15 cellular contexts compared by ENCODE assay signal in genomic region chr19:45166723-45167252, GRCh38. TPM values are rescaled to one million over a fixed set of nuclear protein-coding genes. Genes with fewer than 3 reads are reported as not detected.
DNase-seq lines count a peak whose midpoint lies in the region; ATAC-seq, FAIRE-seq and TF ChIP-seq lines count a peak whose summit lies in the region.
"Had no signal": no experiment of that assay in that cellular context is flagged by ENCODE, and none has a peak within 500 bp of the region (broad histone marks: within the 10 kb centered on the region; RNA-seq: fewer than 3 reads in every experiment).

No MANE protein-coding gene starts in this region.

- peaks cover 9% of the 10 kb centered on the region for H3K27me3 Mint-ChIP-seq in activated naive CD4-positive, alpha-beta T cell treated with anti-CD3 and anti-CD28 coated beads, Interleukin-2, amount 10 ng/mL, durations not matched to agents 7 days and 5 days

- POLR2A ChIA-PET in H1 (lab: Charles Lee; ENCODE audit: partially characterized antibody) = interaction anchor here (1.1 to 3.7 kb wide), 4 partner anchors 9 to 262 kb away, joined by 3 to 21 read pairs (median 4); no protein-coding TSS in a partner anchor

- H3K36me3 Mint-ChIP-seq in activated naive CD4-positive, alpha-beta T cell treated with anti-CD3 and anti-CD28 coated beads, Interleukin-2, amount 10 ng/mL, durations not matched to agents 7 days and 5 days = peaks cover 9% of the 10 kb centered on the region

- no peaks in the 10 kb centered on the region for H3K23me2 ChIP-seq in H1 (ENCODE audit: low read depth, low read length)

- H3K23ac ChIP-seq in H1 (ENCODE audit: insufficient read length) = no peak overlapping the region

- H3K4me1 Mint-ChIP-seq in activated naive CD4-positive, alpha-beta T cell treated with anti-CD3 and anti-CD28 coated beads, Interleukin-2, amount 10 ng/mL, durations not matched to agents 7 days and 5 days = peaks cover 63% of the 10 kb centered on the region

- H2AK5ac ChIP-seq in H1 (ENCODE audit: low read depth, low read length) = no peak overlapping the region

- no peak overlapping the region; a peak in 2 of 7 replicates for H3K9ac ChIP-seq in H1 (replicated peaks in 1 of 4; ENCODE audit: extremely low read depth in 1 of 4, low read depth in 3 of 4, low read length in 3 of 4)

- H3K27ac ChIP-seq in H1 (ENCODE audit: low read depth, low read length) (no peak overlapping the region), osteoblast (ENCODE audit: low read depth, low read length) (no peak overlapping the region)
- H3K27ac ChIP-seq: body of pancreas had no signal

- H4K20me1 ChIP-seq in H1 (replicated peaks in 1 of 2; ENCODE audit: control insufficient read depth in 1 of 2, insufficient read depth in 2 of 2, low read length in 2 of 2) (peaks cover 0 to 10% of the 10 kb centered on the region in 2 experiments), osteoblast (ENCODE audit: insufficient read depth, low read length) (no peaks in the 10 kb centered on the region)

- no peaks in the 10 kb centered on the region for H3K9me3 Mint-ChIP-seq in activated naive CD4-positive, alpha-beta T cell treated with anti-CD3 and anti-CD28 coated beads, Interleukin-2, amount 10 ng/mL, durations not matched to agents 7 days and 5 days

- CTCF ChIA-PET in activated naive CD4-positive, alpha-beta T cell treated with anti-CD3 and anti-CD28 coated beads, Interleukin-2, amount 10 ng/mL, durations not matched to agents 7 days and 5 days (lab: Charles Lee) = interaction anchor here (1.0 kb wide), 1 partner anchor 24 kb away, joined by 3 read pairs; no protein-coding TSS in a partner anchor
- CTCF ChIA-PET in H1 (lab: Charles Lee; ENCODE audit: partially characterized antibody) = interaction anchor here (0.6 to 5.6 kb wide), 10 partner anchors 11 to 386 kb away, joined by 3 to 54 read pairs (median 6); partner anchors contain the start of genes BLOC1S3 and TRAPPC6A

- no peak for ATAC-seq in HG02970 (IDR thresholded peaks at IDR 0.05; ENCODE audit: low FRiP score, unreplicated experiment)
- ATAC-seq: body of pancreas had no signal

- no peak for TF ChIP-seq CTCF in H1 (IDR thresholded peaks at IDR 0.05; ENCODE audit: control extremely low read depth in 1 of 3, insufficient read depth in 1 of 3, low read depth in 1 of 3, low read length in 3 of 3)
- TF ChIP-seq CTCF in osteoblast (IDR thresholded peaks at IDR 0.05; ENCODE audit: extremely low read depth, low read depth, low read length) = no peak

- H4K8ac ChIP-seq in H1 (ENCODE audit: extremely low read depth, insufficient read depth, low read length) = 0 out of 2 replicates have a peak overlapping the region, but pooled peaks have one; percentile 4

- H4K5ac ChIP-seq in H1 (ENCODE audit: insufficient read length, low read depth, low read length) = no peak overlapping the region

- no peak overlapping the region for H2BK20ac ChIP-seq in H1 (ENCODE audit: low read length)

- H3K4me2 ChIP-seq in H1 (ENCODE audit: insufficient read depth in 1 of 2, low read depth in 2 of 2, low read length in 2 of 2) = no peak overlapping the region
- H3K4me2 ChIP-seq in osteoblast (ENCODE audit: insufficient read depth, low read length) = no peak overlapping the region

- H3K27ac Mint-ChIP-seq in activated naive CD4-positive, alpha-beta T cell treated with anti-CD3 and anti-CD28 coated beads, Interleukin-2, amount 10 ng/mL, durations not matched to agents 7 days and 5 days = peak overlapping the region; percentile 29

- no peak overlapping the region; the same call in 1 of the 2 replicates for H3K18ac ChIP-seq in H1 (ENCODE audit: extremely low read depth, low read length)

- no peak overlapping the region for H3K4ac ChIP-seq in H1 (replicated peaks; ENCODE audit: insufficient read length, low read depth, low read length)

- H3K56ac ChIP-seq in H1 (replicated peaks; ENCODE audit: insufficient read length, low read depth, low read length) = no peak overlapping the region

- no peak for TF ChIP-seq POLR2A in H1 (IDR thresholded peaks at IDR 0.05; ENCODE audit: control extremely low read depth in 1 of 2, low read depth in 2 of 2, low read length in 2 of 2)

- no peak overlapping the region; the same call in 1 of the 2 replicates for H2BK12ac ChIP-seq in H1 (ENCODE audit: low read depth, low read length)

- no peaks in the 10 kb centered on the region for H3K9me3 ChIP-seq in H1 (ENCODE audit: insufficient read depth in 2 of 2, low read depth in 1 of 2, low read length in 1 of 2)
- no peaks in the 10 kb centered on the region for H3K9me3 ChIP-seq in osteoblast (ENCODE audit: low read depth, low read length)
- H3K9me3 ChIP-seq: body of pancreas had no signal

- H2AFZ ChIP-seq in H1 (ENCODE audit: low read length) = no peak overlapping the region
- no peak overlapping the region for H2AFZ ChIP-seq in osteoblast (ENCODE audit: low read length)

- H2BK120ac ChIP-seq in H1 (replicated peaks; ENCODE audit: low read depth, low read length) = no peak overlapping the region

- H3K27me3 ChIP-seq in H1 (replicated peaks in 1 of 4; ENCODE audit: control insufficient read depth in 3 of 4, extremely low read depth in 1 of 4, insufficient read depth in 3 of 4, low read length in 3 of 4) = no peaks in the 10 kb centered on the region
- H3K27me3 ChIP-seq in osteoblast (ENCODE audit: insufficient read depth, low read length) = peaks cover 2% of the 10 kb centered on the region
- H3K27me3 ChIP-seq: body of pancreas had no signal

- H3K79me1 ChIP-seq in H1 (ENCODE audit: low read depth, low read length) = no peaks in the 10 kb centered on the region; the same call in 1 of the 2 replicates

- H2BK15ac ChIP-seq in H1 (ENCODE audit: low read length) = no peak overlapping the region

- no peak overlapping the region for H3K14ac ChIP-seq in H1 (ENCODE audit: insufficient read length)

- peak overlapping the region; percentile 47 for H4K91ac ChIP-seq in H1 (replicated peaks; ENCODE audit: insufficient read length, low read length)

- H3K36me3 ChIP-seq in H1 (ENCODE audit: control insufficient read depth in 2 of 4, insufficient read depth in 4 of 4, low read length in 3 of 4) (no peaks in the 10 kb centered on the region), osteoblast (ENCODE audit: insufficient read depth, low read length) (no peaks in the 10 kb centered on the region)

- H3K79me2 ChIP-seq in H1 (ENCODE audit: control insufficient read depth in 1 of 2, insufficient read depth in 2 of 2, low read length in 2 of 2) (no peaks in the 10 kb centered on the region), osteoblast (ENCODE audit: insufficient read depth, low read length) (no peaks in the 10 kb centered on the region)

- DNase-seq in activated naive CD4-positive, alpha-beta T cell treated with anti-CD3 and anti-CD28 coated beads, Interleukin-2, amount 10 ng/mL, durations not matched to agents 7 days and 5 days = no peak
- no peak for DNase-seq in activated naive CD4-positive, alpha-beta T cell treated with anti-CD3 and anti-CD28 coated beads, Interleukin-2, amount 50 U/mL, for 16 hours
- DNase-seq in NCI-H187 treated with DMSO at 0.1 percent for 48 hours (lab: John Stamatoyannopoulos, UW) (peak; percentile 37), H1 (ENCODE audit: low read depth in 1 of 2, low spot score in 2 of 2) (no peak), osteoblast (ENCODE audit: insufficient read length, low spot score, missing footprints) (peak; percentile 61), pons (ENCODE audit: low spot score) (no peak)
- no peak for DNase-seq in stimulated activated CD8-positive, alpha-beta memory T cell treated with anti-CD3 and anti-CD28 coated beads, Interleukin-4, amount 100 ng/mL, for 48 hours
- DNase-seq: activated effector memory CD4-positive, alpha-beta T cell treated with anti-CD3 and anti-CD28 coated beads, Interleukin-2, amount 50 U/mL, for 16 hours; body of pancreas; HCEC 1CT; NCI-H1436 treated with DMSO at 0.1 percent for 48 hours; NCI-H526 treated with DMSO at 0.1 percent for 48 hours; occipital lobe had no signal

- no peak for TF ChIP-seq EP300 in H1 (IDR thresholded peaks at IDR 0.05; ENCODE audit: borderline replicate concordance in 1 of 2, low read depth in 2 of 2, low read length in 2 of 2)

- H3K4me3 Mint-ChIP-seq in activated naive CD4-positive, alpha-beta T cell treated with anti-CD3 and anti-CD28 coated beads, Interleukin-2, amount 10 ng/mL, durations not matched to agents 7 days and 5 days = no peak overlapping the region

- FAIRE-seq in H1 (lab: Jason Lieb, UNC) = no peak
- FAIRE-seq: D721Med had no signal

- H3K4me1 ChIP-seq in H1 (replicated peaks in 1 of 4; ENCODE audit: control insufficient read depth in 3 of 4, insufficient read depth in 4 of 4, low read length in 3 of 4) = peaks cover 0 to 7% (median 2%) of the 10 kb centered on the region in 4 experiments; a peak in 5 of 7 replicates
- peaks cover 8% of the 10 kb centered on the region for H3K4me1 ChIP-seq in osteoblast (ENCODE audit: insufficient read depth, low read length)

- TF ChIP-seq RAD21 in H1 (IDR thresholded peaks at IDR 0.05 in 1 of 2, conservative IDR thresholded peaks at IDR 0.05 in 1 of 2; ENCODE audit: low read depth in 2 of 2, low read length in 2 of 2) = no peak

- peak overlapping the region; percentile 52; the same call in 1 of the 2 replicates for H2BK5ac ChIP-seq in H1 (ENCODE audit: low read depth, low read length)

- WGBS in H1 (ENCODE audit: extremely low coverage in 1 of 2, insufficient coverage in 1 of 2, insufficient read length in 1 of 2, insufficient replicate concordance in 2 of 2, low coverage in 1 of 2, low lambda C conversion rate in 2 of 2, missing lambda C conversion rate in 1 of 2), 2 experiments = 70% methylated on average over 14 of the region's 14 CpGs; no CpG with 5 or more reads in 1 of the 2 experiments

- no peak overlapping the region for H3K4me3 ChIP-seq in H1 (ENCODE audit: extremely low read depth in 1 of 4, insufficient read depth in 2 of 4, low read depth in 3 of 4, low read length in 4 of 4)
- no peak overlapping the region for H3K4me3 ChIP-seq in osteoblast (ENCODE audit: insufficient read depth, low read length)
- H3K4me3 ChIP-seq: body of pancreas had no signal

RNA-seq across cellular contexts. Expression of gene NKPD1, which starts 6.0 kb away (rescaled TPM):
- total RNA-seq in H1 (2021; fragmentation: NEBNext Ultra II Directional; extraction: Animal tissue kit (Norgen Biotek cat#: 25700)) = 0.38 and 0.39 TPM in 2 replicates
- 0.30 and 0.55 TPM in 2 replicates for polyA plus RNA-seq in H1 (2011; rRNA removed)
- 0.69 TPM for polyA plus RNA-seq in H1 (2011; cell fraction: cytosol; rRNA removed)
- polyA plus RNA-seq in H1 (2011; cell fraction: nucleus; rRNA removed) = 0.73 TPM
- 0.22 to 0.24 TPM (median 0.23 TPM) in 3 of 4 replicates, not detected in the other for polyA plus RNA-seq in H1 (2012, experiment 1 of 2)
- polyA plus RNA-seq in H1 (2012, experiment 2 of 2) = 0.20 TPM
- polyA plus RNA-seq in H1 (2013, experiment 1 of 2) = 0.22 TPM
- 0.26 TPM for polyA plus RNA-seq in H1 (2013, experiment 2 of 2)
- 0.22 and 0.32 TPM in 2 replicates for polyA minus RNA-seq in H1 (2011; rRNA and poly(A)+ RNA removed)
- polyA minus RNA-seq in H1 (2011; cell fraction: cytosol; rRNA and poly(A)+ RNA removed) = not detected
- 0.80 TPM for polyA minus RNA-seq in H1 (2011; cell fraction: nucleus; rRNA and poly(A)+ RNA removed)
- 0.29 TPM in 1 of 2 replicates, not detected in the other for total RNA-seq in osteoblast
- total RNA-seq: body of pancreas had no signal

RNA-seq across cellular contexts. Expression of gene TRAPPC6A, which starts 11.2 kb away (rescaled TPM):
- 30.5 and 31.8 TPM in 2 replicates for total RNA-seq in H1 (2021; fragmentation: NEBNext Ultra II Directional; extraction: Animal tissue kit (Norgen Biotek cat#: 25700))
- polyA plus RNA-seq in H1 (2011; rRNA removed) = 130 and 144 TPM in 2 replicates
- polyA plus RNA-seq in H1 (2011; cell fraction: cytosol; rRNA removed) = 127 TPM
- 71.3 TPM for polyA plus RNA-seq in H1 (2011; cell fraction: nucleus; rRNA removed)
- polyA plus RNA-seq in H1 (2012, experiment 1 of 2) = 38.7 to 84.3 TPM (median 76.0 TPM) in 4 replicates
- 102 TPM for polyA plus RNA-seq in H1 (2012, experiment 2 of 2)
- 35.8 TPM for polyA plus RNA-seq in H1 (2013, experiment 1 of 2)
- polyA plus RNA-seq in H1 (2013, experiment 2 of 2) = 35.4 TPM
- polyA minus RNA-seq in H1 (2011; rRNA and poly(A)+ RNA removed) = 9.3 and 13.3 TPM in 2 replicates
- polyA minus RNA-seq in H1 (2011; cell fraction: cytosol; rRNA and poly(A)+ RNA removed) = 17.0 TPM
- polyA minus RNA-seq in H1 (2011; cell fraction: nucleus; rRNA and poly(A)+ RNA removed) = 10.3 TPM
- 13.8 and 17.4 TPM in 2 replicates for total RNA-seq in osteoblast

RNA-seq across cellular contexts. Expression of gene BLOC1S3, which starts 11.8 kb away (rescaled TPM):
- 6.0 and 8.0 TPM in 2 replicates for total RNA-seq in H1 (2021; fragmentation: NEBNext Ultra II Directional; extraction: Animal tissue kit (Norgen Biotek cat#: 25700))
- 6.1 and 7.6 TPM in 2 replicates for polyA plus RNA-seq in H1 (2011; rRNA removed)
- polyA plus RNA-seq in H1 (2011; cell fraction: cytosol; rRNA removed) = 3.2 TPM
- polyA plus RNA-seq in H1 (2011; cell fraction: nucleus; rRNA removed) = 5.1 TPM
- 4.5 to 6.2 TPM (median 5.0 TPM) in 4 replicates for polyA plus RNA-seq in H1 (2012, experiment 1 of 2)
- 3.8 TPM for polyA plus RNA-seq in H1 (2012, experiment 2 of 2)
- 5.2 TPM for polyA plus RNA-seq in H1 (2013, experiment 1 of 2)
- 6.0 TPM for polyA plus RNA-seq in H1 (2013, experiment 2 of 2)
- polyA minus RNA-seq in H1 (2011; rRNA and poly(A)+ RNA removed) = 4.8 and 6.4 TPM in 2 replicates
- polyA minus RNA-seq in H1 (2011; cell fraction: cytosol; rRNA and poly(A)+ RNA removed) = 4.0 TPM
- polyA minus RNA-seq in H1 (2011; cell fraction: nucleus; rRNA and poly(A)+ RNA removed) = 8.1 TPM
- total RNA-seq in osteoblast = 7.2 and 10.0 TPM in 2 replicates

Comparison
In these comparisons a context has a peak if more than half of its experiments do, and no peak if none do; other contexts are left out.
1. DNase-seq: peak in NCI-H187 treated with DMSO at 0.1 percent for 48 hours (single experiment) and osteoblast (single experiment); none in activated naive CD4-positive, alpha-beta T cell treated with anti-CD3 and anti-CD28 coated beads, Interleukin-2, amount 10 ng/mL, durations not matched to agents 7 days and 5 days (single experiment), activated naive CD4-positive, alpha-beta T cell treated with anti-CD3 and anti-CD28 coated beads, Interleukin-2, amount 50 U/mL, for 16 hours (single experiment), H1 (0 of 2), pons (single experiment) and stimulated activated CD8-positive, alpha-beta memory T cell treated with anti-CD3 and anti-CD28 coated beads, Interleukin-4, amount 100 ng/mL, for 48 hours (single experiment).